In the genomic region with DNA sequence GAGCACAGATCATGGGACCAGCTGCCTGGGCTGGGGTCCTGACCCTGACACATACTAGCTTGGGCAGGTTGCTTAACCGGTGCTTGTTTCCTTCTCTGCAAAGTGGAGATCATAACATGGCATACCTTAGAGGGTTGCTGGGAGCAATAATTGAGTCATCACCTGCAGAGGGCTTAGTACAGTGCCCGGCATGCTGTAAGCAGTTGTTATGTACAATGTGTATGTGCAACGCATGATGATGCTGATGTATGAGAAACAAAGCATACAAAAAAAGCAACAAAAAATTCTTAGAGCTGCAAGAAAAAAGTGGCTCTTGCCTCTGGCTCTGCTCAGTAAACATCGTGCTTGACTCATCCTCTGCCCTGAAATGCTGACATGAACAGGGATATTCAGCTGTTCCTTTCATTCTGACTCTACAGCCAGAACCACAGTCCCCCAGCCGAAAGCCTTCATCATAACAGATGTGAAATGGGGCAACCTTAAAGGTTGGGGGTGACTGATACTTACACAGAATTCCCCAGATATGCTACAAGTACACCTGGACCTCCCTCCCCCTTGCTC, we compare ENCODE assay signal across 8 cellular contexts.
DNase-seq lines count a peak whose midpoint lies in the region; ATAC-seq and TF ChIP-seq lines count a peak whose summit lies in the region.

No MANE protein-coding gene starts in this region.

- 30 to 51% (median 36%) methylated on average over 5 of the region's 5 CpGs for WGBS in ovary, 3 donors

- H3K9me3 ChIP-seq in ovary: no peaks in the 10 kb centered on the region

- peaks cover 3% of the 10 kb centered on the region for H3K36me3 Mint-ChIP-seq in activated T-helper 2 cell treated with anti-CD3 and anti-CD28 coated beads, Interferon-gamma antibody, Interleukin-2, Interleukin-4, amounts not matched to agents 10 μg/mL and 5 μg/mL and 100 μg/mL, durations not matched to agents 14 hours and 24 hours and 36 hours (ENCODE audit: low read depth)

- no peak overlapping the region for H3K4me3 ChIP-seq in ovary

- peaks cover 70% of the 10 kb centered on the region for H3K4me1 Mint-ChIP-seq in activated T-helper 2 cell treated with anti-CD3 and anti-CD28 coated beads, Interferon-gamma antibody, Interleukin-2, Interleukin-4, amounts not matched to agents 10 μg/mL and 5 μg/mL and 100 μg/mL, durations not matched to agents 14 hours and 24 hours and 36 hours (ENCODE audit: low read depth)

- DNase-seq in activated T-helper 2 cell treated with anti-CD3 and anti-CD28 coated beads, Interferon-gamma antibody, Interleukin-2, Interleukin-4, amounts not matched to agents 10 μg/mL and 5 μg/mL and 100 μg/mL, durations not matched to agents 14 hours and 24 hours and 36 hours (ENCODE audit: low spot score): peak; percentile 44
- DNase-seq in stimulated activated CD4-positive, alpha-beta T cell treated with anti-CD3 and anti-CD28 coated beads, Interleukin-1b, Interleukin-23, amount 100 ng/mL, for 24 hours (ENCODE audit: low read depth in 4 of 4, low spot score in 1 of 4): peak; percentile 12 to 51 (median 16)
- no peak for DNase-seq in superior temporal gyrus (ENCODE audit: extremely low spot score)
- no peak for DNase-seq in ovary
- no peak for DNase-seq in NCI-H1105 treated with DMSO at 0.1 percent for 48 hours (lab: John Stamatoyannopoulos, UW)
- no peak for DNase-seq in DMS 273 (lab: John Stamatoyannopoulos, UW; ENCODE audit: unreplicated experiment)

- H3K9me3 Mint-ChIP-seq in activated T-helper 2 cell treated with anti-CD3 and anti-CD28 coated beads, Interferon-gamma antibody, Interleukin-2, Interleukin-4, amounts not matched to agents 10 μg/mL and 5 μg/mL and 100 μg/mL, durations not matched to agents 14 hours and 24 hours and 36 hours: no peaks in the 10 kb centered on the region

- intact Hi-C loops in activated T-helper 2 cell treated with anti-CD3 and anti-CD28 coated beads, Interferon-gamma antibody, Interleukin-2, Interleukin-4, amounts not matched to agents 10 μg/mL and 5 μg/mL and 100 μg/mL, durations not matched to agents 14 hours and 24 hours and 36 hours (cut with micrococcal nuclease): loop anchor here (1.0 to 10.0 kb wide), 22 partner anchors 87 to 1447 kb away; a partner anchor contains a TSS
- intact Hi-C loops in ovary (cut with DNase I): loop anchor here in 2 of 4 donors (5.0 to 10.0 kb wide), 4 partner anchors 179 to 1449 kb away; no protein-coding TSS in a partner anchor

- TF ChIP-seq CTCF in ovary (IDR thresholded peaks at IDR 0.05): no peak

- no peak for TF ChIP-seq EP300 in ovary (IDR thresholded peaks at IDR 0.05)

- H3K27ac Mint-ChIP-seq in activated T-helper 2 cell treated with anti-CD3 and anti-CD28 coated beads, Interferon-gamma antibody, Interleukin-2, Interleukin-4, amounts not matched to agents 10 μg/mL and 5 μg/mL and 100 μg/mL, durations not matched to agents 14 hours and 24 hours and 36 hours: peak overlapping the region; percentile 94

- H3K27ac ChIP-seq in ovary: no peak overlapping the region

- H3K27me3 Mint-ChIP-seq in activated T-helper 2 cell treated with anti-CD3 and anti-CD28 coated beads, Interferon-gamma antibody, Interleukin-2, Interleukin-4, amounts not matched to agents 10 μg/mL and 5 μg/mL and 100 μg/mL, durations not matched to agents 14 hours and 24 hours and 36 hours (ENCODE audit: low read depth): no peaks in the 10 kb centered on the region

- no peaks in the 10 kb centered on the region for H3K36me3 ChIP-seq in ovary

- H3K27me3 ChIP-seq in ovary: no peaks in the 10 kb centered on the region

- ATAC-seq in GM18909 (IDR thresholded peaks at IDR 0.05; ENCODE audit: poor library complexity, unreplicated experiment) (peak; percentile 40), HG02885 (IDR thresholded peaks at IDR 0.05; ENCODE audit: poor library complexity, unreplicated experiment) (peak; percentile 69)

- H3K4me3 Mint-ChIP-seq in activated T-helper 2 cell treated with anti-CD3 and anti-CD28 coated beads, Interferon-gamma antibody, Interleukin-2, Interleukin-4, amounts not matched to agents 10 μg/mL and 5 μg/mL and 100 μg/mL, durations not matched to agents 14 hours and 24 hours and 36 hours (ENCODE audit: low read depth): no peak overlapping the region

- no peaks in the 10 kb centered on the region for H3K4me1 ChIP-seq in ovary (ENCODE audit: insufficient read depth)

- TF ChIP-seq POLR2A in ovary (IDR thresholded peaks at IDR 0.05): no peak

Comparison
In these comparisons a context has a peak if more than half of its experiments do, and no peak if none do; other contexts are left out.
1. DNase-seq: peak in activated T-helper 2 cell treated with anti-CD3 and anti-CD28 coated beads, Interferon-gamma antibody, Interleukin-2, Interleukin-4, amounts not matched to agents 10 μg/mL and 5 μg/mL and 100 μg/mL, durations not matched to agents 14 hours and 24 hours and 36 hours (single experiment) and stimulated activated CD4-positive, alpha-beta T cell treated with anti-CD3 and anti-CD28 coated beads, Interleukin-1b, Interleukin-23, amount 100 ng/mL, for 24 hours (4 of 4); none in superior temporal gyrus (single experiment), ovary (0 of 5), NCI-H1105 treated with DMSO at 0.1 percent for 48 hours (single experiment) and DMS 273 (single experiment).